24 cellular contexts compared by ENCODE assay signal in genomic region chr7:23687011-23687410, GRCh38. TPM values are rescaled to one million over a fixed set of nuclear protein-coding genes. Genes with fewer than 3 reads are reported as not detected.
A peak's percentile ranks its signal among the peaks of the same experiment; 100 is the strongest.
DNase-seq lines count a peak whose midpoint lies in the region; TF ChIP-seq lines count a peak whose summit lies in the region.
"Had no signal": no experiment of that assay in that cellular context is flagged by ENCODE, and none has a peak within 500 bp of the region (broad histone marks: within the 10 kb centered on the region; RNA-seq: fewer than 3 reads in every experiment).

No MANE protein-coding gene starts in this region.

- H3K27me3 Mint-ChIP-seq in HFFc6 (ENCODE audit: insufficient read depth): peaks cover 4% of the 10 kb centered on the region
- no peaks in the 10 kb centered on the region for H3K27me3 Mint-ChIP-seq in T-helper 2 cell treated with Interferon-gamma antibody and Interleukin-4, amounts not matched to agents 5 μg/mL and 100 μg/mL, for 36 hours (ENCODE audit: low read depth)
- H3K27me3 Mint-ChIP-seq: activated naive CD8-positive, alpha-beta T cell treated with anti-CD3 and anti-CD28 coated beads, Interleukin-2, amount 10 ng/mL, durations not matched to agents 7 days and 5 days; B cell; brain had no signal

- no peak overlapping the region for H3K9ac ChIP-seq in Loucy (ENCODE audit: low read depth, low read length, poor library complexity, severe bottlenecking)

- no peaks in the 10 kb centered on the region for H3K9me3 Mint-ChIP-seq in HFFc6
- H3K9me3 Mint-ChIP-seq in T-helper 2 cell treated with Interferon-gamma antibody and Interleukin-4, amounts not matched to agents 5 μg/mL and 100 μg/mL, for 36 hours: no peaks in the 10 kb centered on the region
- H3K9me3 Mint-ChIP-seq: activated naive CD8-positive, alpha-beta T cell treated with anti-CD3 and anti-CD28 coated beads, Interleukin-2, amount 10 ng/mL, durations not matched to agents 7 days and 5 days; brain; GM23338; stimulated activated effector memory CD8-positive, alpha-beta T cell treated with anti-CD3 and anti-CD28 coated beads, Interleukin-12 subunit alpha, Interleukin-12 subunit beta, amount 100 ng/mL, for 72 hours had no signal

- H3K4me3 ChIP-seq in Loucy (ENCODE audit: low read length, poor library complexity, severe bottlenecking) (no peak overlapping the region), epithelial cell of esophagus (ENCODE audit: low read length) (no peak overlapping the region), prostate gland (no peak overlapping the region), H7 (ENCODE audit: insufficient read depth, low read depth, low read length) (no peak overlapping the region)
- H3K4me3 ChIP-seq: coronary artery, GM23338, SK-N-MC, skin epidermis, thoracic aorta had no signal

- H3K4me1 ChIP-seq in Loucy (ENCODE audit: insufficient read depth, low read length, poor library complexity, severe bottlenecking) (peaks cover 19% of the 10 kb centered on the region), prostate gland (replicated peaks) (no peaks in the 10 kb centered on the region)

- H3K9me3 ChIP-seq in Loucy (ENCODE audit: insufficient read depth, low read depth, low read length) (no peaks in the 10 kb centered on the region), prostate gland (no peaks in the 10 kb centered on the region)
- H3K9me3 ChIP-seq: thoracic aorta had no signal

- no peaks in the 10 kb centered on the region for H3K36me3 Mint-ChIP-seq in HFFc6 (ENCODE audit: low read depth)
- H3K36me3 Mint-ChIP-seq in T-helper 2 cell treated with Interferon-gamma antibody and Interleukin-4, amounts not matched to agents 5 μg/mL and 100 μg/mL, for 36 hours (ENCODE audit: low read depth): peaks cover 4% of the 10 kb centered on the region

- TF ChIP-seq POLR2A in prostate gland (IDR thresholded peaks at IDR 0.05): no peak

- H3K36me3 ChIP-seq in Loucy (ENCODE audit: insufficient read depth, low read length) (peaks cover 25% of the 10 kb centered on the region), prostate gland (no peaks in the 10 kb centered on the region), H7 (replicated peaks; ENCODE audit: control insufficient read depth, insufficient read depth, low read length) (peaks cover 5% of the 10 kb centered on the region)
- H3K36me3 ChIP-seq: thoracic aorta had no signal

- H2AFZ ChIP-seq in Loucy (ENCODE audit: low read length): no peak overlapping the region
- H2AFZ ChIP-seq: GM23338 had no signal

- DNase-seq in EL (peak; percentile 5), epithelial cell of esophagus (ENCODE audit: low read depth) (peak; percentile 27), prostate gland (ENCODE audit: low spot score) (peak; percentile 28), H7 (no peak), HFFc6 (no peak)
- DNase-seq in T-helper 2 cell treated with Interferon-gamma antibody and Interleukin-4, amounts not matched to agents 5 μg/mL and 100 μg/mL, for 36 hours (ENCODE audit: low spot score): no peak
- DNase-seq: activated CD8-positive, alpha-beta memory T cell treated with anti-CD3 and anti-CD28 coated beads, Interleukin-2, amount 50 U/mL, for 48 hours; activated naive CD8-positive, alpha-beta T cell treated with anti-CD3 and anti-CD28 coated beads, Interleukin-2, amount 10 ng/mL, durations not matched to agents 7 days and 5 days; DMS79 treated with DMSO at 0.1 percent for 48 hours; NCI-H1417 treated with DMSO at 0.1 percent for 48 hours; NCI-H2107; NCI-H510A treated with DMSO at 0.1 percent for 48 hours; NK-92 treated with Interleukin-12 subunit alpha and Interleukin-12 subunit beta, amount 100 ng/mL, for 24 hours; posterior cingulate gyrus; stimulated activated CD4-positive, alpha-beta T cell treated with anti-CD3 and anti-CD28 coated beads, Interleukin-2, amount 100 ng/mL, for 24 hours had no signal

- H4K20me1 ChIP-seq in Loucy (ENCODE audit: insufficient read depth, low read length, poor library complexity, severe bottlenecking): peaks cover 19% of the 10 kb centered on the region

- no peak overlapping the region for H3K27ac Mint-ChIP-seq in HFFc6
- H3K27ac Mint-ChIP-seq in T-helper 2 cell treated with Interferon-gamma antibody and Interleukin-4, amounts not matched to agents 5 μg/mL and 100 μg/mL, for 36 hours: no peak overlapping the region
- H3K27ac Mint-ChIP-seq: activated naive CD8-positive, alpha-beta T cell treated with anti-CD3 and anti-CD28 coated beads, Interleukin-2, amount 10 ng/mL, durations not matched to agents 7 days and 5 days; B cell; brain; GM23338; stimulated activated effector memory CD8-positive, alpha-beta T cell treated with anti-CD3 and anti-CD28 coated beads, Interleukin-12 subunit alpha, Interleukin-12 subunit beta, amount 100 ng/mL, for 72 hours had no signal

- H3K79me2 ChIP-seq in Loucy (ENCODE audit: insufficient read depth, low read length): peaks cover 56% of the 10 kb centered on the region

- no peaks in the 10 kb centered on the region for H3K9me2 ChIP-seq in Loucy (replicated peaks; ENCODE audit: low read depth, low read length)

- no peak overlapping the region for H3K4me3 Mint-ChIP-seq in HFFc6
- no peak overlapping the region for H3K4me3 Mint-ChIP-seq in T-helper 2 cell treated with Interferon-gamma antibody and Interleukin-4, amounts not matched to agents 5 μg/mL and 100 μg/mL, for 36 hours
- H3K4me3 Mint-ChIP-seq: activated naive CD8-positive, alpha-beta T cell treated with anti-CD3 and anti-CD28 coated beads, Interleukin-2, amount 10 ng/mL, durations not matched to agents 7 days and 5 days; B cell; GM23338; stimulated activated effector memory CD8-positive, alpha-beta T cell treated with anti-CD3 and anti-CD28 coated beads, Interleukin-12 subunit alpha, Interleukin-12 subunit beta, amount 100 ng/mL, for 72 hours had no signal

- 25% methylated on average over 2 of the region's 2 CpGs for WGBS in prostate gland

- no peak for TF ChIP-seq CTCF in Loucy (conservative IDR thresholded peaks at IDR 0.05; ENCODE audit: low read length)
- TF ChIP-seq CTCF in epithelial cell of esophagus (IDR thresholded peaks at IDR 0.05; ENCODE audit: insufficient read depth, low read depth, low read length, missing control alignments): no peak
- no peak for TF ChIP-seq CTCF in prostate gland (IDR thresholded peaks at IDR 0.05)
- TF ChIP-seq CTCF in HFFc6 (IDR thresholded peaks at IDR 0.05): no peak

- H3F3A ChIP-seq in Loucy (ENCODE audit: low read depth): no peaks in the 10 kb centered on the region

- H3K27ac ChIP-seq in prostate gland: no peak overlapping the region
- H3K27ac ChIP-seq: coronary artery, SK-N-MC, thoracic aorta had no signal

- H3K27me3 ChIP-seq in Loucy (ENCODE audit: insufficient read depth, low read length, poor library complexity, severe bottlenecking): no peaks in the 10 kb centered on the region
- no peaks in the 10 kb centered on the region for H3K27me3 ChIP-seq in prostate gland (replicated peaks; ENCODE audit: insufficient read depth)
- H3K27me3 ChIP-seq in H7 (ENCODE audit: control insufficient read depth, insufficient read depth, low read length): no peaks in the 10 kb centered on the region

- peak overlapping the region; percentile 3 for H3K4me2 ChIP-seq in Loucy (ENCODE audit: low read depth, low read length, poor library complexity, severe bottlenecking)
- H3K4me2 ChIP-seq: GM23338 had no signal

- intact Hi-C loops in prostate gland (cut with DNase I): loop anchor here (10.0 kb wide), 1 partner anchor 672 kb away; the partner anchor contains the start of gene HYCC1

- H3K4me1 Mint-ChIP-seq in HFFc6 (ENCODE audit: low read depth): peaks cover 7% of the 10 kb centered on the region
- no peaks in the 10 kb centered on the region for H3K4me1 Mint-ChIP-seq in T-helper 2 cell treated with Interferon-gamma antibody and Interleukin-4, amounts not matched to agents 5 μg/mL and 100 μg/mL, for 36 hours (ENCODE audit: low read depth)
- H3K4me1 Mint-ChIP-seq: stimulated activated effector memory CD8-positive, alpha-beta T cell treated with anti-CD3 and anti-CD28 coated beads, Interleukin-12 subunit alpha, Interleukin-12 subunit beta, amount 100 ng/mL, for 72 hours had no signal

RNA-seq across cellular contexts. Expression of gene FAM221A, which starts 7.0 kb away (rescaled TPM):
- 10 to 100 TPM in 1 of 2 donors, 1 to 10 TPM in 1; 7.0 to 30.8 TPM for total RNA-seq in prostate gland
- 16.6 and 21.7 TPM in 2 replicates for total RNA-seq in H7 (2014; rRNA removed; shearing (Covaris generic))
- under 1 TPM in 2 of 6 experiments, not detected in 4; 0.09 to 0.14 TPM for total RNA-seq in HFFc6 (2021; fragmentation: NEBNext Ultra II Directional; extraction: Animal tissue kit (Norgen Biotek cat#: 25700))

RNA-seq across cellular contexts. Expression of gene STK31, which starts 23.0 kb away (rescaled TPM):
- 10 to 100 TPM in 1 of 2 donors, under 1 TPM in 1; 0.09 to 32.1 TPM for total RNA-seq in prostate gland
- 0.73 and 0.92 TPM in 2 replicates for total RNA-seq in H7 (2014; rRNA removed; shearing (Covaris generic))
- not detected for total RNA-seq in HFFc6 (2021; fragmentation: NEBNext Ultra II Directional; extraction: Animal tissue kit (Norgen Biotek cat#: 25700))

Comparison
In these comparisons a context has a peak if more than half of its experiments do, and no peak if none do; other contexts are left out.
1. DNase-seq: peak in EL (single experiment), epithelial cell of esophagus (single experiment) and prostate gland (single experiment); none in H7 (single experiment), HFFc6 (single experiment) and T-helper 2 cell treated with Interferon-gamma antibody and Interleukin-4, amounts not matched to agents 5 μg/mL and 100 μg/mL, for 36 hours (single experiment).
2. RNA of gene FAM221A, which starts 7.0 kb away (total RNA-seq): 7.0 to 30.8 TPM in prostate gland and 16.6 to 21.7 TPM in H7; 0.09 to 0.14 TPM in HFFc6; every median in the first group is over 4 times any median in the second.